Comparison of ENCODE assay signal across 13 cellular contexts in genomic region chr5:157458835-157459234, GRCh38. TPM values are rescaled to one million over a fixed set of nuclear protein-coding genes. Genes with fewer than 3 reads are reported as not detected.
"Had no signal": no experiment of that assay in that cellular context is flagged by ENCODE, and none has a peak within 500 bp of the region (broad histone marks: within the 10 kb centered on the region; RNA-seq: fewer than 3 reads in every experiment).

No MANE protein-coding gene starts in this region.

- H3K27ac Mint-ChIP-seq: activated CD4-positive, alpha-beta memory T cell treated with anti-CD3 and anti-CD28 coated beads for 36 hours; activated naive CD4-positive, alpha-beta T cell treated with anti-CD3 and anti-CD28 coated beads, Interleukin-2, amount 50 U/mL, for 72 hours; activated T-helper 1 cell treated with anti-CD3 and anti-CD28 coated beads, Interleukin-12 subunit alpha, Interleukin-12 subunit beta, Interleukin-2, Interleukin-4 antibody, amounts not matched to agents 30 ng/mL and 10 ng/mL and 1 ng/mL, durations not matched to agents 14 hours and 24 hours and 36 hours had no signal

- DNase-seq: activated CD4-positive, alpha-beta memory T cell treated with anti-CD3 and anti-CD28 coated beads for 36 hours; activated CD4-positive, alpha-beta T cell treated with anti-CD3 and anti-CD28 coated beads for 1 hour; activated CD8-positive, alpha-beta memory T cell treated with anti-CD3 and anti-CD28 coated beads, Interleukin-2, amount 50 U/mL, for 4 hours; foreskin melanocyte; posterior cingulate gyrus; SIG-M5; small intestine had no signal

- H3K9me3 Mint-ChIP-seq: activated CD4-positive, alpha-beta memory T cell treated with anti-CD3 and anti-CD28 coated beads for 36 hours; activated naive CD4-positive, alpha-beta T cell treated with anti-CD3 and anti-CD28 coated beads, Interleukin-2, amount 50 U/mL, for 72 hours; activated T-helper 1 cell treated with anti-CD3 and anti-CD28 coated beads, Interleukin-12 subunit alpha, Interleukin-12 subunit beta, Interleukin-2, Interleukin-4 antibody, amounts not matched to agents 30 ng/mL and 10 ng/mL and 1 ng/mL, durations not matched to agents 14 hours and 24 hours and 36 hours had no signal

- ATAC-seq: activated naive CD4-positive, alpha-beta T cell treated with anti-CD3 and anti-CD28 coated beads, Interleukin-2, amount 50 U/mL, for 72 hours had no signal

- H3K27ac ChIP-seq: breast epithelium, neutrophil, tibial nerve had no signal

RNA-seq across cellular contexts. Expression of gene NIPAL4, which starts 1.2 kb away (rescaled TPM):
- total RNA-seq: mesenteric fat pad had no signal
